Comparison of ENCODE assay signal across 13 cellular contexts in genomic region chr14:51424569-51425251, GRCh38.
DNase-seq lines count a peak whose midpoint lies in the region; ATAC-seq and TF ChIP-seq lines count a peak whose summit lies in the region.
"Had no signal": no experiment of that assay in that cellular context is flagged by ENCODE, and none has a peak within 500 bp of the region (broad histone marks: within the 10 kb centered on the region; RNA-seq: fewer than 3 reads in every experiment).

No MANE protein-coding gene starts in this region.

- peaks cover 5% of the 10 kb centered on the region for H3K9me3 Mint-ChIP-seq in progenitor cell of endocrine pancreas (ENCODE audit: low read depth)

- H3K27me3 ChIP-seq in spleen (replicated peaks in 1 of 7) = peaks cover 0 to 20% (median 0%) of the 10 kb centered on the region in 7 donors

- no peak overlapping the region for H3K27ac Mint-ChIP-seq in progenitor cell of endocrine pancreas
- H3K27ac Mint-ChIP-seq: CD14-positive monocyte had no signal

- peaks cover 3 to 19% (median 7%) of the 10 kb centered on the region in 8 donors for H3K9me3 ChIP-seq in spleen

- no peaks in the 10 kb centered on the region for H3K36me3 Mint-ChIP-seq in progenitor cell of endocrine pancreas (ENCODE audit: insufficient read depth)
- H3K36me3 Mint-ChIP-seq: CD14-positive monocyte had no signal

- peaks cover 0 to 9% (median 7%) of the 10 kb centered on the region in 6 donors for H3K4me1 ChIP-seq in spleen

- intact Hi-C loops in spleen (cut with DNase I; ENCODE audit: low total_unique reads) = no loop called here

- 38 to 70% (median 46%) methylated on average over 5 of the region's 5 CpGs for WGBS in spleen, 5 donors

- peak overlapping the region in 6 of 8 donors; percentile 15 to 51 (median 45) for H3K27ac ChIP-seq in spleen

- peaks cover 14% of the 10 kb centered on the region for H3K4me1 Mint-ChIP-seq in progenitor cell of endocrine pancreas (ENCODE audit: low read depth)
- H3K4me1 Mint-ChIP-seq: CD14-positive monocyte had no signal

- no peak overlapping the region for H3K4me3 Mint-ChIP-seq in progenitor cell of endocrine pancreas (ENCODE audit: low read depth)
- H3K4me3 Mint-ChIP-seq: activated T-cell treated with anti-CD3 and anti-CD28 coated beads, Interleukin-2, amount 50 U/mL, for 4 hours; CD14-positive monocyte had no signal

- no peak for TF ChIP-seq POLR2A in spleen (IDR thresholded peaks at IDR 0.05)
- TF ChIP-seq POLR2A in GM18505 (IDR thresholded peaks at IDR 0.05; ENCODE audit: borderline replicate concordance, extremely low read depth, insufficient read depth, insufficient read length) = no peak

- DNase-seq in HCEC 1CT (peak; percentile 53), dermis blood vessel endothelial cell (peak; percentile 56), left lobe of liver (ENCODE audit: low spot score) (no peak), spleen (no peak), progenitor cell of endocrine pancreas (ENCODE audit: low spot score, unreplicated experiment) (no peak), NCI-H1105 treated with DMSO at 0.1 percent for 48 hours (lab: John Stamatoyannopoulos, UW) (no peak)
- DNase-seq: activated T-cell treated with anti-CD3 and anti-CD28 coated beads, Interleukin-2, amount 50 U/mL, for 4 hours; hippocampal formation; NCI-H345; stimulated activated naive CD8-positive, alpha-beta T cell treated with anti-CD3 and anti-CD28 coated beads, Interleukin-15, Interleukin-2, amounts not matched to agents 100 U/mL and 50 U/mL, for 24 hours had no signal

- no peaks in the 10 kb centered on the region for H3K36me3 ChIP-seq in spleen

- ATAC-seq in left lobe of liver (peak; percentile 74), GM21515 (IDR thresholded peaks at IDR 0.05; ENCODE audit: unreplicated experiment) (no peak), GM18505 (IDR thresholded peaks at IDR 0.05; ENCODE audit: unreplicated experiment) (no peak)
- ATAC-seq: activated T-cell treated with anti-CD3 and anti-CD28 coated beads, Interleukin-2, amount 50 U/mL, for 4 hours; stimulated activated naive CD8-positive, alpha-beta T cell treated with anti-CD3 and anti-CD28 coated beads, Interleukin-15, Interleukin-2, amounts not matched to agents 100 U/mL and 50 U/mL, for 24 hours had no signal

- TF ChIP-seq CTCF in spleen (IDR thresholded peaks at IDR 0.05 in 8 of 11, conservative IDR thresholded peaks at IDR 0.05 in 3 of 11) (no peak), progenitor cell of endocrine pancreas (IDR thresholded peaks at IDR 0.05; ENCODE audit: unreplicated experiment) (no peak)

- H3K4me3 ChIP-seq in spleen = no peak overlapping the region

- H3K27me3 Mint-ChIP-seq in progenitor cell of endocrine pancreas = no peaks in the 10 kb centered on the region

Comparison
In these comparisons a context has a peak if more than half of its experiments do, and no peak if none do; other contexts are left out.
1. DNase-seq: peak in HCEC 1CT (single experiment) and dermis blood vessel endothelial cell (single experiment); none in left lobe of liver (single experiment), spleen (single experiment), progenitor cell of endocrine pancreas (single experiment) and NCI-H1105 treated with DMSO at 0.1 percent for 48 hours (single experiment).